ENCODE assay signal across 32 cellular contexts in the genomic region with DNA sequence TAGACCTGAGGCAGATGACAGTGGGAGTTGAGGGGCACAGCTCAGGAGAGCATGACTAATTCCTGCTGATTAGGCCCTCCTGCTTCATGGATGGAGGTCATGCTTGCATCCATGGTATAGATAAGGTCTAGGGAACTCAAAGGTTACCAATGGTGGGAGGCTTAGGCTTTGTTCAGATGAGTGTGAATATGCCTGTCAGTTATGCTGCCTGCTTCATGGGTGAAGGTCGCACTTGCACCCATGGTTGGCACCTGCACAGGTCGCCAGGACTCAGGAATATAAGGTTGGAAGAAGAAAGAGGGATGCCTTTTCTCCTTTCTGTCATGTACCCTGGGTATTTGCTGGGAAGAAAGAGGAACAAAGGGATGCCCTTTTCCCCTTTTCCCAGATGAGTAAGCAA. TPM values are rescaled to one million over a fixed set of nuclear protein-coding genes. Genes with fewer than 3 reads are reported as not detected.
DNase-seq lines count a peak whose midpoint lies in the region; ATAC-seq, FAIRE-seq and TF ChIP-seq lines count a peak whose summit lies in the region.
"Had no signal": no experiment of that assay in that cellular context is flagged by ENCODE, and none has a peak within 500 bp of the region (broad histone marks: within the 10 kb centered on the region; RNA-seq: fewer than 3 reads in every experiment).

No MANE protein-coding gene starts in this region.

- POLR2A ChIA-PET in HepG2 (lab: Yijun Ruan, JAX), result no interaction called here
- POLR2A ChIA-PET in HEK293 (lab: Yijun Ruan, JAX), result no interaction called here
- POLR2A ChIA-PET in HEK293T (lab: Yijun Ruan, JAX), result no interaction called here

- no peaks in the 10 kb centered on the region for H3K4me1 Mint-ChIP-seq in neural progenitor cell
- H3K4me1 Mint-ChIP-seq: CD14-positive monocyte; CD4-positive, alpha-beta memory T cell; CD4-positive, CD25-positive, alpha-beta regulatory T cell; CD8-positive, alpha-beta memory T cell had no signal

- H3K9me3 ChIP-seq in HepG2 (ENCODE audit: low read length), result peaks cover 17% of the 10 kb centered on the region
- H3K9me3 ChIP-seq in right lobe of liver, result peaks cover 0 to 4% (median 0%) of the 10 kb centered on the region in 4 donors
- H3K9me3 ChIP-seq in HEK293 (ENCODE audit: control insufficient read depth, insufficient read depth, low read depth, low read length), result no peaks in the 10 kb centered on the region; the same call in 1 of the 2 replicates
- H3K9me3 ChIP-seq in subcutaneous abdominal adipose tissue (ENCODE audit: control insufficient read depth in 5 of 5, low read length in 5 of 5), result peaks cover 27 to 59% (median 46%) of the 10 kb centered on the region in 5 donors
- peaks cover 7% of the 10 kb centered on the region for H3K9me3 ChIP-seq in neural progenitor cell (ENCODE audit: low read depth)
- H3K9me3 ChIP-seq: BE2C had no signal

- H3K27me3 ChIP-seq in HepG2 (ENCODE audit: control insufficient read depth in 1 of 2, insufficient read depth in 2 of 2, low read length in 2 of 2) (no peaks in the 10 kb centered on the region), right lobe of liver (no peaks in the 10 kb centered on the region), subcutaneous abdominal adipose tissue (ENCODE audit: control insufficient read depth in 5 of 5, insufficient read depth in 4 of 5, low read length in 5 of 5) (no peaks in the 10 kb centered on the region), neural progenitor cell (no peaks in the 10 kb centered on the region)
- H3K27me3 ChIP-seq: BE2C, BLaER1 had no signal

- intact Hi-C loops in HepG2 (cut with micrococcal nuclease; ENCODE audit: unreplicated experiment) (no loop called here), right lobe of liver (cut with DNase I) (no loop called here)

- no peak for DNase-seq in HepG2 (ENCODE audit: low spot score)
- no peak for DNase-seq in right lobe of liver
- DNase-seq in HEK293T (ENCODE audit: extremely low spot score), result no peak
- DNase-seq in neural progenitor cell (ENCODE audit: low spot score), result no peak
- DNase-seq: 8988T; ACHN; BE2C; C1 segment of cervical spinal cord; CD4-positive, alpha-beta memory T cell; CD4-positive, CD25-positive, alpha-beta regulatory T cell; CD8-positive, alpha-beta memory T cell; COR-L47; DMS 273 treated with DMSO at 0.1 percent for 48 hours; DMS153; DMS53; DMS79; DND-41; EL; GDM1 had no signal

- no TSS peak for BruUV-seq in HepG2 (replicated peaks; lab: Mats Ljungman, UMichigan)

- H3K4me3 ChIP-seq in HepG2 (replicated peaks in 1 of 3; ENCODE audit: insufficient read depth in 1 of 3, low read depth in 2 of 3, low read length in 3 of 3), result no peak overlapping the region
- H3K4me3 ChIP-seq in right lobe of liver, result no peak overlapping the region
- H3K4me3 ChIP-seq in HEK293 (ENCODE audit: low read depth, low read length), result no peak overlapping the region
- H3K4me3 ChIP-seq in subcutaneous abdominal adipose tissue (ENCODE audit: low read depth in 1 of 5, low read length in 5 of 5), result peak overlapping the region in 3 of 5 donors; percentile 26 to 37 (median 32)
- no peak overlapping the region for H3K4me3 ChIP-seq in neural progenitor cell
- H3K4me3 ChIP-seq: BLaER1, GM12878 had no signal

- CTCF ChIA-PET in HepG2 (lab: Yijun Ruan, JAX; ENCODE audit: low intra/inter-chr PET ratio, low total read pairs) (no interaction called here), HEK293 (lab: Yijun Ruan, JAX) (no interaction called here), HEK293T (lab: Yijun Ruan, JAX) (no interaction called here)

- H3K9ac ChIP-seq in HepG2 (ENCODE audit: insufficient read depth, low read depth, low read length) (no peak overlapping the region), subcutaneous abdominal adipose tissue (ENCODE audit: low read length in 5 of 5) (no peak overlapping the region), neural progenitor cell (no peak overlapping the region)
- H3K9ac ChIP-seq: BLaER1 had no signal

- in situ Hi-C loops in HepG2 (cut with HindIII; ENCODE audit: extremely low pct_ligation_motif_present, low pct_unique_long_range_greater_than_20kb), result no loop called here

- H3K27ac Mint-ChIP-seq in neural progenitor cell, result no peak overlapping the region
- H3K27ac Mint-ChIP-seq: CD14-positive monocyte; CD4-positive, alpha-beta memory T cell; CD4-positive, CD25-positive, alpha-beta regulatory T cell had no signal

- no peak for TF ChIP-seq POLR2A in HepG2 (IDR thresholded peaks at IDR 0.05; ENCODE audit: insufficient read depth in 1 of 2, low read depth in 2 of 2, low read length in 2 of 2)
- TF ChIP-seq POLR2A in right lobe of liver (IDR thresholded peaks at IDR 0.05), result no peak

- TF ChIP-seq EP300 in HepG2 (IDR thresholded peaks at IDR 0.05; ENCODE audit: low read depth in 2 of 2, low read length in 2 of 2) (no peak), HepG2 (CRISPR knock-in tag; IDR thresholded peaks at IDR 0.05; ENCODE audit: borderline replicate concordance) (no peak)

- no peak for ATAC-seq in HepG2
- ATAC-seq in right lobe of liver, result no peak
- ATAC-seq: GM12878 had no signal

- H2AFZ ChIP-seq in HepG2 (ENCODE audit: low read length), result no peak overlapping the region
- H2AFZ ChIP-seq in neural progenitor cell (replicated peaks), result no peak overlapping the region

- no peak for TF ChIP-seq CTCF in HepG2 (CRISPR knock-in tag; IDR thresholded peaks at IDR 0.05)
- TF ChIP-seq CTCF in right lobe of liver (IDR thresholded peaks at IDR 0.05), result no peak
- TF ChIP-seq CTCF in HEK293 (tag by site-specific recombination; IDR thresholded peaks at IDR 0.05), result no peak
- TF ChIP-seq CTCF in neural progenitor cell (IDR thresholded peaks at IDR 0.05), result no peak

- H3K36me3 Mint-ChIP-seq in neural progenitor cell, result peaks cover 2% of the 10 kb centered on the region

- H3K36me3 ChIP-seq in HepG2 (replicated peaks in 1 of 2; ENCODE audit: control insufficient read depth in 1 of 2, insufficient read depth in 2 of 2, low read length in 2 of 2) (no peaks in the 10 kb centered on the region), right lobe of liver (no peaks in the 10 kb centered on the region), HEK293 (ENCODE audit: control insufficient read depth in 2 of 2, insufficient read depth in 1 of 2, low read length in 2 of 2) (no peaks in the 10 kb centered on the region), subcutaneous abdominal adipose tissue (ENCODE audit: control insufficient read depth in 5 of 5, insufficient read depth in 5 of 5, low read length in 5 of 5) (no peaks in the 10 kb centered on the region), neural progenitor cell (no peaks in the 10 kb centered on the region)
- H3K36me3 ChIP-seq: BE2C, BLaER1 had no signal

- H3K27ac ChIP-seq in HepG2 (ENCODE audit: extremely low read length, insufficient read depth, low read length) (no peak overlapping the region), right lobe of liver (no peak overlapping the region), HEK293 (ENCODE audit: extremely low read depth, low read depth, low read length) (no peak overlapping the region), subcutaneous abdominal adipose tissue (ENCODE audit: low read depth, low read length) (no peak overlapping the region), neural progenitor cell (no peak overlapping the region)
- H3K27ac ChIP-seq: BLaER1 had no signal

- H3K79me2 ChIP-seq in HepG2 (ENCODE audit: insufficient read depth, low read length) (no peaks in the 10 kb centered on the region), neural progenitor cell (ENCODE audit: low read depth) (no peaks in the 10 kb centered on the region)

- H3K27me3 Mint-ChIP-seq in neural progenitor cell (ENCODE audit: insufficient read depth, low read depth), result no peaks in the 10 kb centered on the region
- H3K27me3 Mint-ChIP-seq: CD8-positive, alpha-beta memory T cell had no signal

- FAIRE-seq in HepG2 (lab: Jason Lieb, UNC), result no peak
- FAIRE-seq: A204.1, GM12878, GM12892, GM18507, GM19239 had no signal

- 6% methylated on average over 2 of the region's 2 CpGs for WGBS in HepG2 (ENCODE audit: low lambda C conversion rate)
- WGBS in right lobe of liver (ENCODE audit: insufficient coverage, low coverage, low lambda C conversion rate, missing lambda C conversion rate), result 100% methylated on average over 1 of the region's 2 CpGs

- TF ChIP-seq RAD21 in HepG2 (CRISPR knock-in tag; IDR thresholded peaks at IDR 0.05), result no peak

- peaks cover 24% of the 10 kb centered on the region for H3K4me1 ChIP-seq in HepG2 (ENCODE audit: insufficient read depth, low read length)
- H3K4me1 ChIP-seq in right lobe of liver, result peaks cover 0 to 5% (median 0%) of the 10 kb centered on the region in 4 donors
- no peaks in the 10 kb centered on the region for H3K4me1 ChIP-seq in HEK293 (ENCODE audit: control insufficient read depth, insufficient read depth, low read length)
- no peaks in the 10 kb centered on the region for H3K4me1 ChIP-seq in subcutaneous abdominal adipose tissue (ENCODE audit: control insufficient read depth in 5 of 5, insufficient read depth in 5 of 5, low read length in 5 of 5)
- no peaks in the 10 kb centered on the region for H3K4me1 ChIP-seq in neural progenitor cell
- H3K4me1 ChIP-seq: BE2C, BLaER1 had no signal

- no peaks in the 10 kb centered on the region for H4K20me1 ChIP-seq in HepG2 (ENCODE audit: insufficient read depth, low read length)
- H4K20me1 ChIP-seq in neural progenitor cell (ENCODE audit: low read depth), result no peaks in the 10 kb centered on the region
- H4K20me1 ChIP-seq: BLaER1 had no signal

- H3K4me2 ChIP-seq in HepG2 (ENCODE audit: low read depth, low read length), result no peak overlapping the region
- no peak overlapping the region for H3K4me2 ChIP-seq in neural progenitor cell
- H3K4me2 ChIP-seq: BLaER1 had no signal

- H3F3A ChIP-seq in neural progenitor cell (ENCODE audit: low read depth), result no peaks in the 10 kb centered on the region

- no peak overlapping the region for H3K4me3 Mint-ChIP-seq in neural progenitor cell
- H3K4me3 Mint-ChIP-seq: CD14-positive monocyte; CD4-positive, alpha-beta memory T cell; CD4-positive, CD25-positive, alpha-beta regulatory T cell; CD8-positive, alpha-beta memory T cell had no signal

- peaks cover 24% of the 10 kb centered on the region for H3K9me3 Mint-ChIP-seq in neural progenitor cell

RNA-seq across cellular contexts. Expression of gene GJB6, which starts 53.4 kb away (rescaled TPM):
- total RNA-seq in HepG2 (2016; rRNA removed; fragmentation: Illumina TruSeq; extraction: Trizol) (not detected in 2 replicates), right lobe of liver (not detected), neural progenitor cell (ENCODE audit: low replicate concordance) (not detected in 2 replicates)
- total RNA-seq in HepG2 (2016; cell fraction: cytosol; rRNA removed; fragmentation: Illumina TruSeq; extraction: Trizol; ENCODE audit: low read depth), result not detected in 2 replicates
- total RNA-seq in HepG2 (2016; cell fraction: insoluble cytoplasmic fraction; rRNA removed; fragmentation: Illumina TruSeq; extraction: Trizol), result not detected in 2 replicates
- total RNA-seq in HepG2 (2016; cell fraction: membrane; rRNA removed; fragmentation: Illumina TruSeq; extraction: Trizol), result not detected in 2 replicates
- total RNA-seq in HepG2 (2016; cell fraction: nucleus; rRNA removed; fragmentation: Illumina TruSeq; extraction: Trizol), result not detected in 2 replicates
- not detected in 2 replicates for polyA plus RNA-seq in HepG2 (2011; rRNA removed)
- polyA plus RNA-seq in HepG2 (2011; cell fraction: cytosol; rRNA removed), result not detected in 2 replicates
- not detected in 2 replicates for polyA plus RNA-seq in HepG2 (2011; cell fraction: nucleus; rRNA removed)
- not detected in 2 replicates for polyA plus RNA-seq in HepG2 (2012)
- not detected in 2 replicates for polyA plus RNA-seq in HepG2 (2016; cell fraction: cytosol; fragmentation: Illumina TruSeq; extraction: Trizol; ENCODE audit: low read depth)
- polyA plus RNA-seq in HepG2 (2016; cell fraction: insoluble cytoplasmic fraction; fragmentation: Illumina TruSeq; extraction: Trizol; ENCODE audit: low read depth), result not detected in 2 replicates
- not detected in 2 replicates for polyA plus RNA-seq in HepG2 (2016; cell fraction: membrane; fragmentation: Illumina TruSeq; extraction: Trizol; ENCODE audit: low read depth)
- polyA plus RNA-seq in HepG2 (2016; cell fraction: nucleus; fragmentation: Illumina TruSeq; extraction: Trizol; ENCODE audit: insufficient read depth, low read depth), result not detected in 2 replicates
- not detected in 2 replicates for polyA minus RNA-seq in HepG2 (2011; rRNA and poly(A)+ RNA removed; ENCODE audit: low replicate concordance)
- not detected in 2 replicates for polyA minus RNA-seq in HepG2 (2011; cell fraction: cytosol; rRNA and poly(A)+ RNA removed)
- not detected in 2 replicates for polyA minus RNA-seq in HepG2 (2011; cell fraction: nucleus; rRNA and poly(A)+ RNA removed)
- total RNA-seq: A673, Daoy, G401, GM12878 had no signal
- polyA plus RNA-seq: AG04450; CD14-positive monocyte; CD4-positive, alpha-beta memory T cell; CD8-positive, alpha-beta memory T cell had no signal

Comparison
In these comparisons a context has a peak if more than half of its experiments do, and no peak if none do; other contexts are left out.
1. H3K4me3 ChIP-seq: peak in subcutaneous abdominal adipose tissue (3 of 5); none in HepG2 (0 of 3), right lobe of liver (0 of 3), HEK293 (single experiment) and neural progenitor cell (single experiment).
2. Of the 63 proteins assayed by ChIP-seq in both HepG2 and HEK293: peak only in HepG2: none; only in HEK293: SETDB1; in both: none; in neither: 62.